Comparison of ENCODE assay signal across 8 cellular contexts in genomic region chr1:156571261-156571958, GRCh38. TPM values are rescaled to one million over a fixed set of nuclear protein-coding genes. Genes with fewer than 3 reads are reported as not detected.
A peak's percentile ranks its signal among the peaks of the same experiment; 100 is the strongest.
DNase-seq lines count a peak whose midpoint lies in the region; ATAC-seq and TF ChIP-seq lines count a peak whose summit lies in the region.

No MANE protein-coding gene starts in this region.

- peak overlapping the region; percentile 89 for H3K4me2 ChIP-seq in osteoblast (ENCODE audit: insufficient read depth, low read length)

- peak overlapping the region; percentile 72 for H3K27ac ChIP-seq in osteoblast (ENCODE audit: low read depth, low read length)

- H3K4me3 ChIP-seq in choroid plexus epithelial cell (ENCODE audit: low read depth, low read length) (peak overlapping the region; percentile 68), osteoblast (ENCODE audit: insufficient read depth, low read length) (peak overlapping the region; percentile 81)

- peak; percentile 69 for DNase-seq in GM04504 (ENCODE audit: low read depth)
- DNase-seq in NCI-H1048 (lab: John Stamatoyannopoulos, UW) = peak; percentile 48
- DNase-seq in choroid plexus epithelial cell (ENCODE audit: low read depth) = peak; percentile 81
- peak; percentile 96 for DNase-seq in osteoblast (ENCODE audit: insufficient read length, low spot score, missing footprints)
- no peak for DNase-seq in DMS153 treated with DMSO at 0.1 percent for 48 hours (lab: John Stamatoyannopoulos, UW; ENCODE audit: unreplicated experiment)
- DNase-seq in NCI-H2107 treated with DMSO at 0.1 percent for 48 hours (lab: John Stamatoyannopoulos, UW; ENCODE audit: unreplicated experiment) = no peak
- no peak for DNase-seq in HuH-7.5 (ENCODE audit: low spot score)

- no peak for ATAC-seq in GM21515 (IDR thresholded peaks at IDR 0.05; ENCODE audit: unreplicated experiment)

- H3K9me3 ChIP-seq in osteoblast (ENCODE audit: low read depth, low read length) = no peaks in the 10 kb centered on the region

- H3K27me3 ChIP-seq in osteoblast (ENCODE audit: insufficient read depth, low read length) = peaks cover 18% of the 10 kb centered on the region

- H3K36me3 ChIP-seq in osteoblast (ENCODE audit: insufficient read depth, low read length) = peaks cover 16% of the 10 kb centered on the region

- H3K79me2 ChIP-seq in osteoblast (ENCODE audit: insufficient read depth, low read length) = peaks cover 16% of the 10 kb centered on the region

- peaks cover 17% of the 10 kb centered on the region for H3K4me1 ChIP-seq in osteoblast (ENCODE audit: insufficient read depth, low read length)

- TF ChIP-seq CTCF in choroid plexus epithelial cell (conservative IDR thresholded peaks at IDR 0.05; ENCODE audit: low read depth, low read length) = no peak
- no peak for TF ChIP-seq CTCF in osteoblast (IDR thresholded peaks at IDR 0.05; ENCODE audit: extremely low read depth, low read depth, low read length)

- H4K20me1 ChIP-seq in osteoblast (ENCODE audit: insufficient read depth, low read length) = no peaks in the 10 kb centered on the region

- peak overlapping the region; percentile 71 for H2AFZ ChIP-seq in osteoblast (ENCODE audit: low read length)

RNA-seq across cellular contexts. Expression of gene IQGAP3, which starts 1.0 kb away (rescaled TPM):
- 2.9 and 3.5 TPM in 2 replicates for total RNA-seq in osteoblast

RNA-seq across cellular contexts. Expression of gene TTC24, which starts 8.1 kb away (rescaled TPM):
- total RNA-seq in osteoblast = not detected in 2 replicates

RNA-seq across cellular contexts. Expression of gene NAXE, which starts 20.2 kb away (rescaled TPM):
- total RNA-seq in osteoblast = 54.8 and 63.7 TPM in 2 replicates

RNA-seq across cellular contexts. Expression of gene GPATCH4, which starts 29.9 kb away (rescaled TPM):
- 8.0 and 11.2 TPM in 2 replicates for total RNA-seq in osteoblast

RNA-seq across cellular contexts. Expression of gene HAPLN2, which starts 47.8 kb away (rescaled TPM):
- total RNA-seq in osteoblast = not detected in 2 replicates

Comparison
In these comparisons a context has a peak if more than half of its experiments do, and no peak if none do; other contexts are left out.
1. DNase-seq: peak in GM04504 (single experiment), NCI-H1048 (single experiment), choroid plexus epithelial cell (single experiment) and osteoblast (single experiment); none in DMS153 treated with DMSO at 0.1 percent for 48 hours (single experiment), NCI-H2107 treated with DMSO at 0.1 percent for 48 hours (single experiment) and HuH-7.5 (single experiment).